Comparison of ENCODE assay signal across 10 cellular contexts in the genomic region with DNA sequence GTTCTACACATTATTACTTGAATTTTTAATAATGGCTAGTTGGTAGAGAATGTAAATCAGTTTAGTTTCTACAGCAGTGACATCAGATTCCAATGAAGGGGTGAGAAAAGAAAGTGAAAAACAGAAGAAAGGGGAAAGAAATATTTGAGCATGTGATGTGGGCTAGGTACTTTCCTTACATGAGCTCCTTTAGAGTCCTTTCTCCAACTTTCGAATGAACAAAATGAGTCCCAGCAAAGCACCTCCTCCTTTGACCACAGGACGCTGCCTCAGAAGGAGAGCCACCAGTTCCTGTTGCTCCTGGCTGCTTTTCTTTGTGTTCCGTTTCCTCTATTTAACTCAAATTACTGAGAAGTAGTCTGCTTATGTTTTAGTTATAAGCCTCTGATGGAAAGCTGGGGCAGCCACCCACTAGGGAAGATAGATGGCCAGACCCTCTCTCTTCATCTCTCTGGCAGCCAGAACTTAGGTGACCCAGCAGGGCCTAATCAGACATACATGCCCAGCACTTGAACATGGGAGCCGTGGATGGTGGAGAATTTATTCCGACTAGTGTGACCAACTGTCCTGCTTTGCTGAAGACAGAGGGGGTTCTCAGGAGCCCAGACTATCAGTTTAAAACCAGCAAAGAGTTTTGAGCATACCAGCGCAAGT.
DNase-seq lines count a peak whose midpoint lies in the region; ATAC-seq lines count a peak whose summit lies in the region.
"Had no signal": no experiment of that assay in that cellular context is flagged by ENCODE, and none has a peak within 500 bp of the region (broad histone marks: within the 10 kb centered on the region; RNA-seq: fewer than 3 reads in every experiment).

No MANE protein-coding gene starts in this region.

- DNase-seq in SIG-M5 treated with dmso at 0.1 percent for 504 hours (lab: John Stamatoyannopoulos, UW; ENCODE audit: unreplicated experiment) (peak; percentile 48), SIG-M5 (lab: John Stamatoyannopoulos, UW) (no peak), MV-4-11 (lab: John Stamatoyannopoulos, UW) (peak; percentile 89), putamen (ENCODE audit: low spot score) (peak; percentile 3), NCI-H1436 treated with DMSO at 0.1 percent for 48 hours (lab: John Stamatoyannopoulos, UW) (no peak), inferior parietal cortex (ENCODE audit: extremely low spot score) (no peak), NCI-H446 treated with DMSO at 0.1 percent for 48 hours (lab: John Stamatoyannopoulos, UW) (no peak)
- DNase-seq: GM23248, SHP77 treated with DMSO at 0.1 percent for 48 hours had no signal

- ATAC-seq in HG02678 (IDR thresholded peaks at IDR 0.05; ENCODE audit: unreplicated experiment) = peak; percentile 89

Comparison
In these comparisons a context has a peak if more than half of its experiments do, and no peak if none do; other contexts are left out.
1. DNase-seq: peak in SIG-M5 treated with dmso at 0.1 percent for 504 hours (single experiment), MV-4-11 (single experiment) and putamen (single experiment); none in SIG-M5 (single experiment), NCI-H1436 treated with DMSO at 0.1 percent for 48 hours (single experiment), inferior parietal cortex (single experiment) and NCI-H446 treated with DMSO at 0.1 percent for 48 hours (single experiment).